ENCODE assay signal across 8 cellular contexts in the genomic region with DNA sequence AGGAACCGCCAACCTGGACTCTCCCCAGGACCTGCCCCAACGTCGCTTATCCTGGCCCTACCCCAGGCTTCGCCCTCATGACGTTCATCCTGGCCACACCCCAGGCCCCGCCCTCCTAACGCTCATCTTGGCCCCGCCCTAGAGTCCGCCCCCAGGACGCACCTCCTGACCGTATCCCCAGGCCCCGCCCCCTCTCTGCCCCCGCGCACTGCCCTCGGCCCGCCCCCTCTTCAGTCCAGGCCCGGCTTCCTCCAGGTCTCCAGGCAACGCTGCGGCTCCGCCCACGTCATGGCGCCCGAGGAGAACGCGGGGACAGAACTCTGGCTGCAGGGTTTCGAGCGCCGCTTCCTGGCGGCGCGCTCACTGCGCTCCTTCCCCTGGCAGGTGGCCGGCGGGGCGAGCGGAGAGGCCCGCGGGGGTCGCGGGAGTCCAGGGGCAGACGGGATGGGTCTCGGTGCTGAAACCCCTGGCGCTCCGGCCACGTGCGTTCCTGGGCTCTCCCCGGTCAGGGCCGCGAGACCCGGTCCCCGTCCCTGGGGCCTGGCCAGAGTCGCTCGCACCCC. TPM values are rescaled to one million over a fixed set of nuclear protein-coding genes. Genes with fewer than 3 reads are reported as not detected.
DNase-seq lines count a peak whose midpoint lies in the region; ATAC-seq, FAIRE-seq and TF ChIP-seq lines count a peak whose summit lies in the region.
"Not testable (repeated sequence)": the region's sequence is repeated elsewhere in the genome, so short reads cannot be mapped to it uniquely, and the experiment has no call there.

No MANE protein-coding gene starts in this region.

- H3K4me3 Mint-ChIP-seq in dendritic cell treated with granulocyte-macrophage colony-stimulating factor and Interleukin-4, amounts not matched to agents 40 ng/mL and 50 ng/mL, for 4 days, result peak overlapping the region; percentile 90

- peak overlapping the region; percentile 32 to 69 for H3K27ac ChIP-seq in kidney (ENCODE audit: low read depth in 2 of 2, low read length in 2 of 2)
- peak overlapping the region; percentile 81 for H3K27ac ChIP-seq in skeletal muscle tissue (ENCODE audit: low read depth, low read length)
- H3K27ac ChIP-seq in aorta (ENCODE audit: low read depth in 1 of 2, low read length in 2 of 2), result not testable (repeated sequence)

- not testable (repeated sequence) for H3K36me3 ChIP-seq in kidney (ENCODE audit: control insufficient read depth in 1 of 2, insufficient read depth in 2 of 2, low read length in 2 of 2); skeletal muscle tissue (ENCODE audit: control insufficient read depth in 3 of 3, insufficient read depth in 3 of 3, low read length in 3 of 3); aorta (ENCODE audit: control insufficient read depth in 1 of 2, insufficient read depth in 2 of 2, low read length in 1 of 2)

- not testable (repeated sequence) for TF ChIP-seq CTCF in GM13977 (IDR thresholded peaks at IDR 0.05; ENCODE audit: extremely low read depth, insufficient read depth, missing control alignments)
- TF ChIP-seq CTCF in kidney (IDR thresholded peaks at IDR 0.05; ENCODE audit: borderline replicate concordance, extremely low read depth, insufficient read depth), result peak; percentile 20

- not testable (repeated sequence) for FAIRE-seq in kidney (lab: Jason Lieb, UNC)

- 0 to 1% methylated on average over 33 to 53 of the region's 53 CpGs for WGBS in aorta, 2 donors

- DNase-seq in GM13977 (ENCODE audit: low spot score), result peak; percentile 25
- peak; percentile 84 for DNase-seq in HS-5 (ENCODE audit: low read depth)
- DNase-seq in NOMO-1 treated with DMSO at 0.1 percent for 48 hours (lab: John Stamatoyannopoulos, UW; ENCODE audit: unreplicated experiment), result peak; percentile 90
- peak; percentile 91 for DNase-seq in activated CD8-positive, alpha-beta memory T cell treated with anti-CD3 and anti-CD28 coated beads for 4 hours (ENCODE audit: low read depth in 2 of 2)
- DNase-seq in kidney, result peak; percentile 99
- DNase-seq in aorta, result peak; percentile 98 to 99

- not testable (repeated sequence) for H3K9me3 ChIP-seq in kidney (ENCODE audit: control insufficient read depth in 1 of 2, low read length in 2 of 2); skeletal muscle tissue (ENCODE audit: control insufficient read depth in 3 of 3, low read length in 3 of 3); aorta (ENCODE audit: control insufficient read depth, low read length)

- intact Hi-C loops in dendritic cell treated with granulocyte-macrophage colony-stimulating factor and Interleukin-4, amounts not matched to agents 40 ng/mL and 50 ng/mL, for 4 days (cut with micrococcal nuclease); kidney (cut with DNase I); aorta (cut with DNase I): not testable (repeated sequence)

- not testable (repeated sequence) for H3K36me3 Mint-ChIP-seq in dendritic cell treated with granulocyte-macrophage colony-stimulating factor and Interleukin-4, amounts not matched to agents 40 ng/mL and 50 ng/mL, for 4 days (ENCODE audit: low read depth)

- not testable (repeated sequence) for H3K4me1 Mint-ChIP-seq in dendritic cell treated with granulocyte-macrophage colony-stimulating factor and Interleukin-4, amounts not matched to agents 40 ng/mL and 50 ng/mL, for 4 days (ENCODE audit: low read depth)

- peak overlapping the region in 1 of 2 donors; percentile 26 for H3K9ac ChIP-seq in kidney (ENCODE audit: low read length in 2 of 2)
- peak overlapping the region; percentile 33 to 79 (median 69) for H3K9ac ChIP-seq in skeletal muscle tissue (ENCODE audit: low read depth in 1 of 3, low read length in 3 of 3)

- H3K27me3 Mint-ChIP-seq in dendritic cell treated with granulocyte-macrophage colony-stimulating factor and Interleukin-4, amounts not matched to agents 40 ng/mL and 50 ng/mL, for 4 days, result not testable (repeated sequence)

- H3K4me3 ChIP-seq in kidney (ENCODE audit: low read length in 2 of 2), result peak overlapping the region; percentile 42 to 63
- H3K4me3 ChIP-seq in skeletal muscle tissue (ENCODE audit: low read length in 3 of 3), result peak overlapping the region; percentile 62 to 77 (median 68)
- H3K4me3 ChIP-seq in aorta (ENCODE audit: low read length in 2 of 2), result peak overlapping the region; percentile 30 to 53

- in situ Hi-C loops in GM13977 (cut with MboI; ENCODE audit: low pct_unique_long_range_greater_than_20kb, low sequenced_read_pairs, unreplicated experiment), result not testable (repeated sequence)

- not testable (repeated sequence) for H3K4me1 ChIP-seq in kidney (ENCODE audit: control insufficient read depth in 1 of 2, insufficient read depth in 1 of 2, low read depth in 1 of 2, low read length in 2 of 2); aorta (ENCODE audit: control insufficient read depth in 1 of 2, insufficient read depth in 2 of 2, low read length in 2 of 2)
- H3K4me1 ChIP-seq in skeletal muscle tissue (ENCODE audit: control insufficient read depth in 3 of 3, insufficient read depth in 3 of 3, low read length in 3 of 3), result peaks cover 0 to 10% (median 7%) of the 10 kb centered on the region in 3 donors

- H3K27ac Mint-ChIP-seq in dendritic cell treated with granulocyte-macrophage colony-stimulating factor and Interleukin-4, amounts not matched to agents 40 ng/mL and 50 ng/mL, for 4 days, result peak overlapping the region; percentile 99

- not testable (repeated sequence) for H3K9me3 Mint-ChIP-seq in dendritic cell treated with granulocyte-macrophage colony-stimulating factor and Interleukin-4, amounts not matched to agents 40 ng/mL and 50 ng/mL, for 4 days

- H3K27me3 ChIP-seq in skeletal muscle tissue (ENCODE audit: control insufficient read depth in 3 of 3, insufficient read depth in 3 of 3, low read length in 3 of 3); aorta (ENCODE audit: control insufficient read depth in 1 of 2, insufficient read depth in 2 of 2, low read length in 1 of 2): not testable (repeated sequence)

- peak; percentile 100 for ATAC-seq in aorta (ENCODE audit: low FRiP score)

RNA-seq across cellular contexts. Expression of gene FAM90A26, which starts 17.1 kb away (rescaled TPM):
- not detected for total RNA-seq in kidney
- polyA plus RNA-seq in kidney (ENCODE audit: insufficient read depth, low read depth, low replicate concordance), result not detected
- not detected for total RNA-seq in skeletal muscle tissue
- total RNA-seq in aorta, result not detected
- polyA plus RNA-seq in aorta, result not detected

RNA-seq across cellular contexts. Expression of gene USP17L10, which starts 57.4 kb away (rescaled TPM):
- not detected for total RNA-seq in kidney
- polyA plus RNA-seq in kidney (ENCODE audit: insufficient read depth, low read depth, low replicate concordance), result not detected
- not detected for total RNA-seq in skeletal muscle tissue
- total RNA-seq in aorta, result not detected
- not detected for polyA plus RNA-seq in aorta

Comparison
In these comparisons a context has a peak if more than half of its experiments do, and no peak if none do; other contexts are left out.
1. DNase-seq: peak in every context shown above with its lines; median percentile 99 in kidney; 98 in aorta; 91 in activated CD8-positive, alpha-beta memory T cell treated with anti-CD3 and anti-CD28 coated beads for 4 hours; 90 in NOMO-1 treated with DMSO at 0.1 percent for 48 hours; 84 in HS-5; 25 in GM13977.